ENCODE assay signal across 1 cellular context in genomic region chr1:47991187-47991586, GRCh38.
TF ChIP-seq lines count a peak whose summit lies in the region.

No MANE protein-coding gene starts in this region.

TF ChIP-seq in GM23338, 12 proteins besides CTCF, POLR2A, EP300 and RAD21 (continued from another document):
- no peak for TF ChIP-seq ZNF462 (CRISPR knock-in tag; IDR thresholded peaks at IDR 0.05)
TF ChIP-seq in GM23338: peak in this region for 0.
